In the genomic region with DNA sequence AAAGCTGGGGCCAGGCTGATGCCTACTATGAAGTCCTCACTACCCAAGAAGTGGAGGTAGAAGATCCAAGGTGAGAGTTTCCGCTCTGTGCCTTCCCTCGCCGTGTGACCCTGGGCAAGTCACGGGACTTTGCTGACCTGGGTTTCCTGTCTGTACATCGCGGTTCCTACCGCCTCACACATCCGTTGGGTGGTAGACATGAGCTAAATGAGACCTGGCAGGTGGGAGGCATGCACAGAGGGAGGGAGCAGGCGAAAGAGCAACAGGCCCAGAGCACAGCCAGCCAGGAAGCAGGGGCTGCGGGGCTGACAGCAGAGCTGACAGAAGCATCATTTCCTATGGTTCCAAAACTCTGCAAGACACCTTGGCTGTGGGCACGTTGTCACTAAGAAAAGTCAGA, we compare ENCODE assay signal across 8 cellular contexts.
DNase-seq lines count a peak whose midpoint lies in the region; ATAC-seq, FAIRE-seq and TF ChIP-seq lines count a peak whose summit lies in the region.

No MANE protein-coding gene starts in this region.

- H3K36me3 ChIP-seq in prostate gland, result no peaks in the 10 kb centered on the region

- no peaks in the 10 kb centered on the region for H3K27me3 ChIP-seq in prostate gland (replicated peaks; ENCODE audit: insufficient read depth)

- ATAC-seq in HG02678 (IDR thresholded peaks at IDR 0.05; ENCODE audit: unreplicated experiment), result peak; percentile 66

- intact Hi-C loops in posterior cingulate gyrus (cut with DNase I) (no loop called here), prostate gland (cut with DNase I) (no loop called here)

- DNase-seq in activated CD8-positive, alpha-beta memory T cell treated with anti-CD3 and anti-CD28 coated beads for 24 hours, result peak; percentile 87
- peak; percentile 69 for DNase-seq in effector CD4-positive, alpha-beta T cell
- peak; percentile 36 for DNase-seq in stimulated activated CD8-positive, alpha-beta memory T cell treated with anti-CD3 and anti-CD28 coated beads, Interleukin-15, amount 100 ng/mL, for 24 hours (ENCODE audit: low read depth)
- DNase-seq in D721Med (ENCODE audit: insufficient read length, low spot score) (no peak), posterior cingulate gyrus (no peak), prostate gland (ENCODE audit: low spot score) (no peak), chondrocyte (ENCODE audit: low spot score) (no peak)

- H3K4me3 ChIP-seq in prostate gland, result no peak overlapping the region

- peaks cover 40% of the 10 kb centered on the region for H3K4me1 Mint-ChIP-seq in chondrocyte (ENCODE audit: low read depth)

- no peak for TF ChIP-seq CTCF in D721Med (IDR thresholded peaks at IDR 0.05; ENCODE audit: insufficient read depth, missing control alignments)
- no peak for TF ChIP-seq CTCF in prostate gland (IDR thresholded peaks at IDR 0.05)
- TF ChIP-seq CTCF in chondrocyte (IDR thresholded peaks at IDR 0.05), result no peak

- 76% methylated on average over 11 of the region's 11 CpGs for WGBS in prostate gland

- H3K36me3 Mint-ChIP-seq in chondrocyte (ENCODE audit: low read depth), result peaks cover 29% of the 10 kb centered on the region

- H3K4me1 ChIP-seq in prostate gland (replicated peaks), result peaks cover 8% of the 10 kb centered on the region

- peaks cover 8% of the 10 kb centered on the region for H3K9me3 Mint-ChIP-seq in chondrocyte (ENCODE audit: low read depth)

- no peak for TF ChIP-seq POLR2A in prostate gland (IDR thresholded peaks at IDR 0.05)

- H3K27ac Mint-ChIP-seq in chondrocyte (ENCODE audit: unreplicated experiment), result no peak overlapping the region

- H3K9me3 ChIP-seq in prostate gland, result no peaks in the 10 kb centered on the region

- no peak overlapping the region for H3K4me3 Mint-ChIP-seq in chondrocyte (ENCODE audit: unreplicated experiment)

- FAIRE-seq in D721Med (lab: Jason Lieb, UNC), result no peak

- no peaks in the 10 kb centered on the region for H3K27me3 Mint-ChIP-seq in chondrocyte (ENCODE audit: low read depth)

- no peak overlapping the region for H3K27ac ChIP-seq in prostate gland

Comparison
In these comparisons a context has a peak if more than half of its experiments do, and no peak if none do; other contexts are left out.
1. DNase-seq: peak in activated CD8-positive, alpha-beta memory T cell treated with anti-CD3 and anti-CD28 coated beads for 24 hours (single experiment), effector CD4-positive, alpha-beta T cell (single experiment) and stimulated activated CD8-positive, alpha-beta memory T cell treated with anti-CD3 and anti-CD28 coated beads, Interleukin-15, amount 100 ng/mL, for 24 hours (single experiment); none in D721Med (single experiment), posterior cingulate gyrus (0 of 10), prostate gland (single experiment) and chondrocyte (single experiment).